Comparison of ENCODE assay signal across 8 cellular contexts in the genomic region with DNA sequence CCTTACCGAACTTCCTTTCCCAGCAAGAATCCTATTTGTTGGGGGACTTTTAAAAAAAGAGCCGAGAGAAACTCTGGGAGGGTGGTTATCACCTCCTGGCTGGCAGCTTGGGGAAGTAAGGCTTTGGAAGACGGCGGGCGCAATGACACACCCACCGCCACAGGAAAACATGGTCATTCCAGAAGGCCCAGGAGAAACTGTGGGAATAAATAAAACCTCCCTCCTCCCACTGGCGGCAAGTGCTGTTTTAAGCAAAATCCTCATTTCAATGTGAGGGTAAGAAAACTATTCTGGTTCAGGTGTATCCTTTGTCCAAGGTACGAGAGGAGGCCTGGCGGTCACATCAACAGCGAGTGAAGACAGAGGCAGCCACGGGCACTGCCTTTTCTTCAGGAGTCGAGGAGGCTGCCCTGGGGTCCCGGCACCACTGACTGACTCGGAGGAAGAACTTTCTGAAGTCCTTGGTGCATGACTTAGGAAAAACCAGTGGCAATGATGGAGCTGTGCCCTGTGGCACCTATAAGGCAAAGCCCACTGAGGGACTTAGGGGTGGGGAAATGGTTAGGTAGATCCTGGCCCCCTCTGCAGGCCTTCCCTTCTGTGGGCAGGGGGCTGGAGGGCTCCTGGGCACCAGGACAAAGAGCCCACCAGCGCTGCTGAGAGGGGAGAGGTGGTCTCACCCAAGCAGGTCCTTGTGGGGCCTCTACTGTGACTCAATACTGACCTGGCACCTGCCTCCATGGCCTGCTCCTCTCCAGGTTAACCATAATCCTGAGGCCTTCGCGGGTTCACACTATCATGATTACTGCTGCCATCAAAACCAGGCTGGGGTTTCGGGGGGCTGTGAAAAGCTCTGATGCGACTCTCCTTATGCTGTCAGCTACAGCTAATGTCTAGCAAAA. TPM values are rescaled to one million over a fixed set of nuclear protein-coding genes. Genes with fewer than 3 reads are reported as not detected.
DNase-seq lines count a peak whose midpoint lies in the region; ATAC-seq and TF ChIP-seq lines count a peak whose summit lies in the region.

No MANE protein-coding gene starts in this region.

- no peak for ATAC-seq in left cardiac atrium
- no peak for ATAC-seq in natural killer cell
- ATAC-seq in GM21619 (IDR thresholded peaks at IDR 0.05; ENCODE audit: unreplicated experiment) = no peak

- peaks cover 74 to 84% of the 10 kb centered on the region in 2 donors for H3K4me1 Mint-ChIP-seq in natural killer cell

- peak overlapping the region; percentile 88 for H3K4me3 Mint-ChIP-seq in natural killer cell

- H3K36me3 ChIP-seq in cardiac muscle cell (peaks cover 5% of the 10 kb centered on the region), vagina (peaks cover 0 to 12% of the 10 kb centered on the region in 2 donors)

- no peaks in the 10 kb centered on the region for H3K27me3 Mint-ChIP-seq in natural killer cell (ENCODE audit: low read depth in 2 of 2)

- DNase-seq in cardiac muscle cell (ENCODE audit: low read depth in 1 of 2, low spot score in 1 of 2) (no peak), left cardiac atrium (no peak), natural killer cell (peak; percentile 47), vagina (ENCODE audit: extremely low spot score in 2 of 2) (no peak), medulla oblongata (ENCODE audit: extremely low spot score) (no peak), occipital lobe (lab: John Stamatoyannopoulos, UW) (no peak)

- no peaks in the 10 kb centered on the region for H3K36me3 Mint-ChIP-seq in natural killer cell

- no peaks in the 10 kb centered on the region for H3K27me3 ChIP-seq in cardiac muscle cell
- no peaks in the 10 kb centered on the region for H3K27me3 ChIP-seq in vagina

- H3K27ac Mint-ChIP-seq in natural killer cell = peak overlapping the region; percentile 96 to 97

- H3K4me3 ChIP-seq in cardiac muscle cell (no peak overlapping the region), vagina (no peak overlapping the region)

- H3K4me1 ChIP-seq in cardiac muscle cell (ENCODE audit: low read depth) = peaks cover 47% of the 10 kb centered on the region
- peaks cover 81% of the 10 kb centered on the region for H3K4me1 ChIP-seq in vagina

- no peaks in the 10 kb centered on the region for H3K9me3 Mint-ChIP-seq in natural killer cell

- intact Hi-C loops in left cardiac atrium (cut with DNase I) = loop anchor here (10.0 kb wide), 3 partner anchors 109 to 279 kb away; no protein-coding TSS in a partner anchor
- intact Hi-C loops in natural killer cell (cut with micrococcal nuclease) = loop anchor here (2.0 kb wide), 3 partner anchors 37 to 249 kb away; a partner anchor contains a TSS
- intact Hi-C loops in vagina (cut with DNase I) = loop anchor here (5.0 to 10.0 kb wide), 2 partner anchors 61 to 369 kb away; a partner anchor contains a TSS

- no peaks in the 10 kb centered on the region for H3K9me3 ChIP-seq in cardiac muscle cell (ENCODE audit: low read depth)
- no peaks in the 10 kb centered on the region for H3K9me3 ChIP-seq in vagina

- TF ChIP-seq POLR2A in vagina (IDR thresholded peaks at IDR 0.05) = no peak

- H3K27ac ChIP-seq in cardiac muscle cell = peak overlapping the region; percentile 95
- peak overlapping the region; percentile 97 for H3K27ac ChIP-seq in cingulate gyrus (ENCODE audit: low read depth, low read length)
- peak overlapping the region; percentile 75 for H3K27ac ChIP-seq in vagina

- no peak for TF ChIP-seq CTCF in cardiac muscle cell (IDR thresholded peaks at IDR 0.05; ENCODE audit: low read depth, low read length)
- no peak for TF ChIP-seq CTCF in natural killer cell (IDR thresholded peaks at IDR 0.05)
- TF ChIP-seq CTCF in vagina (IDR thresholded peaks at IDR 0.05) = no peak

RNA-seq across cellular contexts. Expression of a gene that starts 21.4 kb away (rescaled TPM):
- total RNA-seq in cardiac muscle cell (29.3 and 32.0 TPM in 2 replicates), left cardiac atrium (10 to 100 TPM; 25.8 to 33.4 TPM), natural killer cell (10 to 100 TPM; 47.3 to 54.2 (median 48.7) TPM), vagina (29.7 TPM), occipital lobe (12.2 TPM)
- 23.8 and 34.2 TPM in 2 replicates for polyA plus RNA-seq in cardiac muscle cell

RNA-seq across cellular contexts. Expression of a gene that starts 59.6 kb away (rescaled TPM):
- 213 and 227 TPM in 2 replicates for total RNA-seq in cardiac muscle cell
- polyA plus RNA-seq in cardiac muscle cell = 210 and 276 TPM in 2 replicates
- 100 to 1,000 TPM in 1 of 2 donors, 10 to 100 TPM in 1; 88.8 to 112 TPM for total RNA-seq in left cardiac atrium
- total RNA-seq in natural killer cell = 100 to 1,000 TPM; 174 to 232 (median 200) TPM
- total RNA-seq in vagina = 1,063 TPM
- total RNA-seq in occipital lobe = 30.6 TPM
